In genomic region chr14:64235652-64236640, GRCh38 we compare ENCODE assay signal across 9 cellular contexts. TPM values are rescaled to one million over a fixed set of nuclear protein-coding genes. Genes with fewer than 3 reads are reported as not detected.
A peak's percentile ranks its signal among the peaks of the same experiment; 100 is the strongest.
DNase-seq lines count a peak whose midpoint lies in the region; ATAC-seq and TF ChIP-seq lines count a peak whose summit lies in the region.
"Had no signal": no experiment of that assay in that cellular context is flagged by ENCODE, and none has a peak within 500 bp of the region (broad histone marks: within the 10 kb centered on the region; RNA-seq: fewer than 3 reads in every experiment).

No MANE protein-coding gene starts in this region.

- peaks cover 3% of the 10 kb centered on the region for H3K27me3 Mint-ChIP-seq in CD8-positive, alpha-beta T cell (ENCODE audit: low read depth)

- peaks cover 3% of the 10 kb centered on the region for H3K36me3 ChIP-seq in CD8-positive, alpha-beta T cell (ENCODE audit: insufficient read depth, low read length)
- H3K36me3 ChIP-seq in WERI-Rb-1 = no peaks in the 10 kb centered on the region; the same call in none of the 2 replicates

- TF ChIP-seq CTCF in CD8-positive, alpha-beta T cell (IDR thresholded peaks at IDR 0.05) = no peak
- no peak for TF ChIP-seq CTCF in WERI-Rb-1 (IDR thresholded peaks at IDR 0.05; ENCODE audit: low read depth, low read length)

- H3K9me3 ChIP-seq in CD8-positive, alpha-beta T cell (ENCODE audit: low read length) = no peaks in the 10 kb centered on the region
- no peaks in the 10 kb centered on the region for H3K9me3 ChIP-seq in WERI-Rb-1 (ENCODE audit: severe bottlenecking)

- POLR2A ChIA-PET in CD8-positive, alpha-beta T cell (lab: Charles Lee) = interaction anchor here (0.9 kb wide), 1 partner anchor 37 kb away, joined by 3 read pairs; no protein-coding TSS in a partner anchor

- no peak overlapping the region for H3K4me3 ChIP-seq in CD8-positive, alpha-beta T cell (ENCODE audit: low read depth, low read length)
- H3K4me3 ChIP-seq in WERI-Rb-1 (ENCODE audit: low read depth, low read length) = peak overlapping the region; percentile 6; the same call in 1 of the 2 replicates
- H3K4me3 ChIP-seq: dorsolateral prefrontal cortex had no signal

- no peaks in the 10 kb centered on the region for H3K4me1 ChIP-seq in CD8-positive, alpha-beta T cell (ENCODE audit: insufficient read depth, low read length)

- no peaks in the 10 kb centered on the region for H3K9me3 Mint-ChIP-seq in CD8-positive, alpha-beta T cell

- intact Hi-C loops in CD8-positive, alpha-beta T cell (cut with DNase I, micrococcal nuclease) = no loop called here

- DNase-seq in CD8-positive, alpha-beta T cell = no peak
- DNase-seq in GM19238 (ENCODE audit: insufficient read length, low spot score) = peak; percentile 62
- no peak for DNase-seq in WERI-Rb-1
- DNase-seq in glomerular visceral epithelial cell (ENCODE audit: extremely low spot score) = no peak
- DNase-seq in kidney glomerular epithelial cell (lab: John Stamatoyannopoulos, UW) = no peak
- no peak for DNase-seq in activated CD4-positive, CD25-positive, alpha-beta regulatory T cell treated with anti-CD3 and anti-CD28 coated beads, Interleukin-2, amount 50 U/mL, for 72 hours
- no peak for DNase-seq in NCI-H345 (lab: John Stamatoyannopoulos, UW)

- H3K27me3 ChIP-seq in CD8-positive, alpha-beta T cell (ENCODE audit: insufficient read depth, low read length) = no peaks in the 10 kb centered on the region
- no peaks in the 10 kb centered on the region for H3K27me3 ChIP-seq in WERI-Rb-1 (ENCODE audit: insufficient read depth, low read depth, severe bottlenecking)
- H3K27me3 ChIP-seq: dorsolateral prefrontal cortex had no signal

- H3K4me3 Mint-ChIP-seq in CD8-positive, alpha-beta T cell = no peak overlapping the region

- H3K4me1 Mint-ChIP-seq in CD8-positive, alpha-beta T cell (ENCODE audit: low read depth) = peaks cover 4% of the 10 kb centered on the region

- CTCF ChIA-PET in CD8-positive, alpha-beta T cell (lab: Charles Lee) = no interaction called here

- H3K27ac Mint-ChIP-seq in CD8-positive, alpha-beta T cell = peak overlapping the region; percentile 74

- ATAC-seq in CD8-positive, alpha-beta T cell = peak; percentile 38
- ATAC-seq in HG03025 (IDR thresholded peaks at IDR 0.05; ENCODE audit: low FRiP score, unreplicated experiment) = peak; percentile 78

- H3K27ac ChIP-seq in CD8-positive, alpha-beta T cell (ENCODE audit: low read depth, low read length) = no peak overlapping the region
- no peak overlapping the region for H3K27ac ChIP-seq in WERI-Rb-1
- H3K27ac ChIP-seq: dorsolateral prefrontal cortex had no signal

- peaks cover 8% of the 10 kb centered on the region for H3K36me3 Mint-ChIP-seq in CD8-positive, alpha-beta T cell

RNA-seq across cellular contexts. Expression of gene ESR2, which starts 58.2 kb away (rescaled TPM):
- total RNA-seq in CD8-positive, alpha-beta T cell = under 1 TPM; 0.08 to 0.14 TPM
